Comparison of ENCODE assay signal across 26 cellular contexts in the genomic region with DNA sequence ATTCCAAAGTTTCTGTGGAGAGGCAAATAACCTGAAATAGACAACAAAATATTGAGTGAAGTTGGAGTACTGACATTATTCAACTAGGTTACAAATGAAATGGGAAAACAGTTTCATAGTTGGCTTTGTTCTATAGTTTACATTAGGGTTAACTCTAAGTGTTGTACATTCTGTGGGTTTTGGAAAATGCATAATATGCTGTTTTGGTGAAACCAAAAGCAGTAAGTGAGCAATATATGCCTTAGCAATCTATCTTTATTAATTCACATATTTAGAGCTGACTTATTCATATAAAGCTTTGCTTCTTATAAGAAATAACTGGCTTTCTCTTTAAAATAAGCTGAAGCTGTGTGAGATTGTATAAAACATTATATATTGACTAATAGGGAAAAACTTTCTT.
"Had no signal": no experiment of that assay in that cellular context is flagged by ENCODE, and none has a peak within 500 bp of the region (broad histone marks: within the 10 kb centered on the region; RNA-seq: fewer than 3 reads in every experiment).

No MANE protein-coding gene starts in this region.

- H3K27ac Mint-ChIP-seq: dendritic cell treated with granulocyte-macrophage colony-stimulating factor and Interleukin-4, amounts not matched to agents 40 ng/mL and 50 ng/mL, for 4 days; endodermal cell; memory B cell; mesothelial cell of epicardium; natural killer cell treated with Interleukin-12 subunit alpha and Interleukin-12 subunit beta and Interleukin-15 and Interleukin-18, amount 100 ng/mL, for 72 hours; progenitor cell of endocrine pancreas; stimulated activated naive CD8-positive, alpha-beta T cell treated with anti-CD3 and anti-CD28 coated beads, Interleukin-15, amount 100 ng/mL, for 72 hours had no signal

- DNase-seq: colonic mucosa; effector CD8-positive, alpha-beta T cell; endodermal cell; hypothalamus; kidney; mucosa of descending colon; naive B cell; right lobe of liver; small intestine; stimulated activated CD4-positive, alpha-beta T cell treated with anti-CD3 and anti-CD28 coated beads, Interleukin-15, amount 100 ng/mL, for 24 hours; stimulated activated CD4-positive, alpha-beta T cell treated with anti-CD3 and anti-CD28 coated beads, Interleukin-2, amount 100 ng/mL, for 48 hours; stimulated activated CD8-positive, alpha-beta memory T cell treated with anti-CD3 and anti-CD28 coated beads, Interleukin-4, amount 100 ng/mL, for 48 hours; stimulated activated naive CD4-positive, alpha-beta T cell; stimulated activated naive CD8-positive, alpha-beta T cell treated with anti-CD3 and anti-CD28 coated beads, Interleukin-15, amount 100 ng/mL, for 72 hours; transverse colon; upper lobe of right lung; uterus had no signal

- ATAC-seq: esophagus mucosa; left lobe of liver; mucosa of descending colon; natural killer cell treated with Interleukin-12 subunit alpha and Interleukin-12 subunit beta and Interleukin-15 and Interleukin-18, amount 100 ng/mL, for 72 hours; right lobe of liver; stimulated activated naive CD8-positive, alpha-beta T cell treated with anti-CD3 and anti-CD28 coated beads, Interleukin-15, amount 100 ng/mL, for 72 hours; upper lobe of right lung had no signal

- H3K4me3 ChIP-seq: colonic mucosa, lung, mucosa of descending colon, right lobe of liver, suprapubic skin, transverse colon, upper lobe of right lung, uterus had no signal

- H3K36me3 Mint-ChIP-seq: natural killer cell treated with Interleukin-12 subunit alpha and Interleukin-12 subunit beta and Interleukin-15 and Interleukin-18, amount 100 ng/mL, for 72 hours had no signal
